16 cellular contexts compared by ENCODE assay signal in the genomic region with DNA sequence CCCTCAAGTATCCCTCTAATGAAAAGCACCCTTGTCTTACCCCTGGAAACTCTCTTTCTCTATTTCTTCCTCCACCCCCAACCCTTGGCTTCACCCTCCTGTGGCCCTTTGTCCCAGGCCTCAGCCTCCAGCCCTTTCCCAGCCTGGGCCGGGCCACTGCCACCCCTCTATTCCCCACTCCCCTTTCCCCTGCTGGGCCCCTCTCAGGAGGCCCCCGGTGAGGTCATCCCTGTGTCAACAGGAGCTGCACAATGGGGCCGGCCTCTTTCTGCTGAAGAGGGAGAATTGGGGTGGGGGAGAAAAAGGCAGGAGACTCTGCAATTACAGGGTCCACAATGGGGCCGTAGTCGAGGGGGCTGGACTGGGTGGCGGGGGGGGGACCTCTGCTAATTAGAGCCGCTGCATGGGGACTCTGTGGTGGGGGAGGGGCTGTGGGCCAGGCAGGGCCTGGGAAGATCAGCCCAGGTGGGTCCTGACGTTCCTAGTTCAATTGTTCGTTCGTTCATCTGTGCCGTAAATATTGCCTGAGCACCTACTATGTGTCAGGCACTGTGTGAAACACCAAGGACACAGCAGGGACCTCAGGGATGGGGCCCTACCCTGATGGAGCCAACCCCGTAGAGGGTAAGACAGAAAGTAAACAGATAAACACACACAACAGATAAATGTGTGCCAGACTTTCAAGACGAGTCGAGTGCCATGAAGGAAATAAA. TPM values are rescaled to one million over a fixed set of nuclear protein-coding genes. Genes with fewer than 3 reads are reported as not detected.
"Had no signal": no experiment of that assay in that cellular context is flagged by ENCODE, and none has a peak within 500 bp of the region (broad histone marks: within the 10 kb centered on the region; RNA-seq: fewer than 3 reads in every experiment).

No MANE protein-coding gene starts in this region.

- ATAC-seq: activated CD4-positive, alpha-beta T cell treated with anti-CD3 and anti-CD28 coated beads for 36 hours; activated CD8-positive, alpha-beta T cell treated with anti-CD3 and anti-CD28 coated beads for 36 hours; gastroesophageal sphincter had no signal

- H3K4me3 Mint-ChIP-seq: activated CD4-positive, alpha-beta T cell treated with anti-CD3 and anti-CD28 coated beads for 36 hours; activated CD8-positive, alpha-beta T cell treated with anti-CD3 and anti-CD28 coated beads for 36 hours; activated T-helper 1 cell treated with anti-CD3 and anti-CD28 coated beads, Interleukin-12 subunit alpha, Interleukin-12 subunit beta, Interleukin-2, Interleukin-4 antibody, amounts not matched to agents 30 ng/mL and 10 ng/mL and 1 ng/mL, durations not matched to agents 14 hours and 24 hours and 36 hours; naive B cell; stimulated activated naive CD8-positive, alpha-beta T cell treated with anti-CD3 and anti-CD28 coated beads, Interleukin-15, Interleukin-2, amounts not matched to agents 100 ng/mL and 50 ng/mL, for 24 hours had no signal

- H3K9me3 ChIP-seq: gastroesophageal sphincter, upper lobe of left lung had no signal

- H3K36me3 Mint-ChIP-seq: naive B cell had no signal

- H3K4me3 ChIP-seq: gastroesophageal sphincter, upper lobe of left lung had no signal

- H3K27me3 ChIP-seq: upper lobe of left lung had no signal

- H3K27ac ChIP-seq: epithelial cell of prostate, gastroesophageal sphincter, upper lobe of left lung had no signal

- DNase-seq: activated CD4-positive, alpha-beta T cell treated with anti-CD3 and anti-CD28 coated beads for 36 hours; activated CD8-positive, alpha-beta T cell treated with anti-CD3 and anti-CD28 coated beads for 36 hours; activated naive CD4-positive, alpha-beta T cell treated with anti-CD3 and anti-CD28 coated beads, Interleukin-2, amount 50 U/mL, for 16 hours; caudate nucleus; cortex of kidney; effector CD8-positive, alpha-beta T cell; naive B cell; occipital lobe; stimulated activated CD4-positive, alpha-beta T cell treated with anti-CD3 and anti-CD28 coated beads, Interleukin-4, amount 100 ng/mL, for 1 hour; stimulated activated CD8-positive, alpha-beta memory T cell treated with anti-CD3 and anti-CD28 coated beads, Interleukin-4, amount 100 ng/mL, for 48 hours had no signal

- H3K36me3 ChIP-seq: gastroesophageal sphincter, upper lobe of left lung had no signal

- H3K4me1 Mint-ChIP-seq: activated CD4-positive, alpha-beta T cell treated with anti-CD3 and anti-CD28 coated beads for 36 hours; naive B cell had no signal

- H3K9me3 Mint-ChIP-seq: activated CD8-positive, alpha-beta T cell treated with anti-CD3 and anti-CD28 coated beads for 36 hours; activated T-helper 1 cell treated with anti-CD3 and anti-CD28 coated beads, Interleukin-12 subunit alpha, Interleukin-12 subunit beta, Interleukin-2, Interleukin-4 antibody, amounts not matched to agents 30 ng/mL and 10 ng/mL and 1 ng/mL, durations not matched to agents 14 hours and 24 hours and 36 hours; stimulated activated naive CD8-positive, alpha-beta T cell treated with anti-CD3 and anti-CD28 coated beads, Interleukin-15, Interleukin-2, amounts not matched to agents 100 ng/mL and 50 ng/mL, for 24 hours had no signal

- H3K27ac Mint-ChIP-seq: activated CD4-positive, alpha-beta T cell treated with anti-CD3 and anti-CD28 coated beads for 36 hours; activated CD8-positive, alpha-beta T cell treated with anti-CD3 and anti-CD28 coated beads for 36 hours; activated T-helper 1 cell treated with anti-CD3 and anti-CD28 coated beads, Interleukin-12 subunit alpha, Interleukin-12 subunit beta, Interleukin-2, Interleukin-4 antibody, amounts not matched to agents 30 ng/mL and 10 ng/mL and 1 ng/mL, durations not matched to agents 14 hours and 24 hours and 36 hours; naive B cell; stimulated activated naive CD8-positive, alpha-beta T cell treated with anti-CD3 and anti-CD28 coated beads, Interleukin-15, Interleukin-2, amounts not matched to agents 100 ng/mL and 50 ng/mL, for 24 hours had no signal

RNA-seq across cellular contexts. Expression of gene MPPED1, which starts 18.5 kb away (rescaled TPM):
- total RNA-seq: activated CD4-positive, alpha-beta T cell treated with anti-CD3 and anti-CD28 coated beads for 36 hours; activated CD8-positive, alpha-beta T cell treated with anti-CD3 and anti-CD28 coated beads for 36 hours; activated T-helper 1 cell treated with anti-CD3 and anti-CD28 coated beads, Interleukin-12 subunit alpha, Interleukin-12 subunit beta, Interleukin-2, Interleukin-4 antibody, amounts not matched to agents 30 ng/mL and 10 ng/mL and 1 ng/mL, durations not matched to agents 14 hours and 24 hours and 36 hours; kidney epithelial cell; upper lobe of left lung had no signal

RNA-seq across cellular contexts. Expression of gene SCUBE1, which starts 50.1 kb away (rescaled TPM):
- total RNA-seq: activated CD4-positive, alpha-beta T cell treated with anti-CD3 and anti-CD28 coated beads for 36 hours; activated T-helper 1 cell treated with anti-CD3 and anti-CD28 coated beads, Interleukin-12 subunit alpha, Interleukin-12 subunit beta, Interleukin-2, Interleukin-4 antibody, amounts not matched to agents 30 ng/mL and 10 ng/mL and 1 ng/mL, durations not matched to agents 14 hours and 24 hours and 36 hours had no signal
